ENCODE assay signal across 1 cellular context in genomic region chr7:38908759-38909335, GRCh38.
TF ChIP-seq lines count a peak whose summit lies in the region.

Gene VPS41 (minus strand): TSS chr7:38909191. CDS start chr7:38909174, 17 bp downstream.

TF ChIP-seq in K562, 482 proteins besides CTCF, POLR2A, EP300 and RAD21 (continued from another document):
- 0 out of 2 replicates have a peak, but pooled peaks have one; percentile 19 for TF ChIP-seq POLR2G (IDR thresholded peaks at IDR 0.05; ENCODE audit: low read depth, low read length)
- peak; percentile 24; the same call in 1 of the 2 replicates for TF ChIP-seq JUND (IDR thresholded peaks at IDR 0.05; ENCODE audit: borderline replicate concordance, low read depth, low read length)
- no peak; the same call in 2 of the 3 replicates for TF ChIP-seq JUND (tag; IDR thresholded peaks at IDR 0.05; ENCODE audit: borderline replicate concordance, low read depth, low read length)
- peak; percentile 50; the same call in 1 of the 2 replicates for TF ChIP-seq ZNF395 (CRISPR knock-in tag; IDR thresholded peaks at IDR 0.05)
- TF ChIP-seq ZZZ3 (IDR thresholded peaks at IDR 0.05): no peak
- TF ChIP-seq PHF8 (IDR thresholded peaks at IDR 0.05; ENCODE audit: borderline replicate concordance, low read length): peak; percentile 69; the same call in 1 of the 2 replicates
- TF ChIP-seq E2F6 (IDR thresholded peaks at IDR 0.05; ENCODE audit: borderline replicate concordance in 1 of 2, extremely low read depth in 1 of 2, insufficient read depth in 1 of 2, insufficient read length in 1 of 2, low read depth in 1 of 2, low read length in 1 of 2, poor library complexity in 1 of 2, severe bottlenecking in 1 of 2): peak in 1 of 2 experiments; percentile 47
- TF ChIP-seq MLLT1 (IDR thresholded peaks at IDR 0.05): peak in 1 of 2 experiments; percentile 45; a peak in 1 of 4 replicates
- 0 out of 2 replicates have a peak, but pooled peaks have one; percentile 54 for TF ChIP-seq CBFB (CRISPR knock-in tag; IDR thresholded peaks at IDR 0.05)
- no peak for TF ChIP-seq TFAM (CRISPR knock-in tag; conservative IDR thresholded peaks at IDR 0.05)
- TF ChIP-seq KAT7 (CRISPR knock-in tag; IDR thresholded peaks at IDR 0.05; ENCODE audit: borderline replicate concordance): no peak
- TF ChIP-seq ZNF143 (CRISPR knock-in tag; IDR thresholded peaks at IDR 0.05): peak; percentile 94
- peak; percentile 90 for TF ChIP-seq RBBP5 (IDR thresholded peaks at IDR 0.05; ENCODE audit: borderline replicate concordance, insufficient read depth, low read length, poor library complexity, severe bottlenecking)
- no peak for TF ChIP-seq HOXB6 (CRISPR knock-in tag; IDR thresholded peaks at IDR 0.05; ENCODE audit: borderline replicate concordance)
- TF ChIP-seq CBX5 (IDR thresholded peaks at IDR 0.05; ENCODE audit: borderline replicate concordance, low read depth): no peak
- peak; percentile 28; the same call in 1 of the 2 replicates for TF ChIP-seq MTA3 (IDR thresholded peaks at IDR 0.05; ENCODE audit: borderline replicate concordance)
- TF ChIP-seq CREB1 (IDR thresholded peaks at IDR 0.05): 0 out of 2 replicates have a peak, but pooled peaks have one; percentile 11
- no peak for TF ChIP-seq CREB1 (CRISPR knock-in tag; IDR thresholded peaks at IDR 0.05)
- TF ChIP-seq ZNF780A (CRISPR knock-in tag; IDR thresholded peaks at IDR 0.05): no peak
- no peak for TF ChIP-seq RBM22 (IDR thresholded peaks at IDR 0.05; ENCODE audit: low read depth, low read length, poor library complexity, severe bottlenecking)
- 0 out of 2 replicates have a peak, but pooled peaks have one; percentile 29 for TF ChIP-seq ZBTB26 (CRISPR knock-in tag; IDR thresholded peaks at IDR 0.05)
- TF ChIP-seq SRSF1 (IDR thresholded peaks at IDR 0.05; ENCODE audit: low read depth, low read length): no peak
- TF ChIP-seq FOXK2 (conservative IDR thresholded peaks at IDR 0.05 in 1 of 2, IDR thresholded peaks at IDR 0.05 in 1 of 2; ENCODE audit: low read depth in 2 of 2): peak; percentile 34 to 44; a peak in 2 of 4 replicates
- no peak for TF ChIP-seq XRCC4 (IDR thresholded peaks at IDR 0.05; ENCODE audit: extremely low read depth, insufficient read depth, insufficient read length)
- no peak for TF ChIP-seq SIRT6 (IDR thresholded peaks at IDR 0.05; ENCODE audit: low read depth, low read length)
- no peak for TF ChIP-seq PCBP1 (IDR thresholded peaks at IDR 0.05; ENCODE audit: low read depth, low read length, poor library complexity, severe bottlenecking)
- peak; percentile 29; the same call in 1 of the 2 replicates for TF ChIP-seq DMBX1 (CRISPR knock-in tag; IDR thresholded peaks at IDR 0.05; ENCODE audit: borderline replicate concordance)
- no peak for TF ChIP-seq ZBTB7A (IDR thresholded peaks at IDR 0.05; ENCODE audit: borderline replicate concordance, control insufficient read depth, low read depth, low read length)
- no peak for TF ChIP-seq SRSF3 (IDR thresholded peaks at IDR 0.05; ENCODE audit: insufficient read depth, low read length)
- TF ChIP-seq ATF7 (IDR thresholded peaks at IDR 0.05): 0 out of 2 replicates have a peak, but pooled peaks have one; percentile 12
- no peak for TF ChIP-seq CEBPG (CRISPR knock-in tag; IDR thresholded peaks at IDR 0.05)
- no peak for TF ChIP-seq CEBPG (tag; conservative IDR thresholded peaks at IDR 0.05 in 1 of 2, IDR thresholded peaks at IDR 0.05 in 1 of 2)
- peak; percentile 78 for TF ChIP-seq SUPT5H (IDR thresholded peaks at IDR 0.05)
- TF ChIP-seq TOE1 (IDR thresholded peaks at IDR 0.05; ENCODE audit: borderline replicate concordance): peak; percentile 88
- no peak for TF ChIP-seq TOE1 (CRISPR knock-in tag; IDR thresholded peaks at IDR 0.05; ENCODE audit: borderline replicate concordance, low read depth)
- TF ChIP-seq SNRNP70 (optimal IDR thresholded peaks at IDR 0.05; ENCODE audit: low read depth, low read length): no peak
- no peak for TF ChIP-seq ZNF253 (CRISPR knock-in tag; conservative IDR thresholded peaks at IDR 0.05)
- TF ChIP-seq FOXA1 (IDR thresholded peaks at IDR 0.05; ENCODE audit: borderline replicate concordance): no peak
- no peak for TF ChIP-seq STAG1 (CRISPR knock-in tag; IDR thresholded peaks at IDR 0.05; ENCODE audit: borderline replicate concordance)
- no peak for TF ChIP-seq HNRNPL (IDR thresholded peaks at IDR 0.05; ENCODE audit: low read depth, low read length)
- no peak for TF ChIP-seq ZNF277 (CRISPR knock-in tag; IDR thresholded peaks at IDR 0.05; ENCODE audit: borderline replicate concordance)
- peak; percentile 78 for TF ChIP-seq POLR2AphosphoS5 (IDR thresholded peaks at IDR 0.05; ENCODE audit: control insufficient read depth, insufficient read depth, low read depth, low read length)
